33 cellular contexts compared by ENCODE assay signal in the genomic region with DNA sequence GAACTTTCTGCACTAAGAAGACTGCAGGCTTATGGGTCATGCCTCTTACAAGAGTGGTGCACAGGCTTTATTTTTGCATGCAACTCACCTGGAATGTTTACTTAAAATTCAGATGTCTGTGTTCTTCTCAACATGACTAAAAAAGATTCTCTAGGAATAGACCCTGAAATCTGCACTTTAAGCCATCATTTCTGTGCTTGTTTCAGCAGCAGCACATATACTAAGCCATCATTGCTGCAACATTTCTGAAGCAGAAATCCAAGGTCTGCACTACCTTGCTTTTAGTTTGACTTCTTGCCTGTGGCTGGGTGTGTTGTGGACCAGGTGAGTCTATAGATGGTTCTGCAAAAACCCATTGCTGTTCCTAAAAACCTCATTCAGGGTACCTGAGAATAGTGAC.
"Had no signal": no experiment of that assay in that cellular context is flagged by ENCODE, and none has a peak within 500 bp of the region (broad histone marks: within the 10 kb centered on the region; RNA-seq: fewer than 3 reads in every experiment).

No MANE protein-coding gene starts in this region.

- FAIRE-seq: astrocyte, bronchial epithelial cell had no signal

- H3K4me1 ChIP-seq: adrenal gland, breast epithelium had no signal

- H3K4me3 ChIP-seq: adrenal gland, body of pancreas, breast epithelium, cardiac muscle cell had no signal

- H3K27ac ChIP-seq: adrenal gland, body of pancreas, brain microvascular endothelial cell, breast epithelium, cardiac muscle cell had no signal

- ATAC-seq: activated naive CD4-positive, alpha-beta T cell treated with anti-CD3 and anti-CD28 coated beads, Interleukin-2, amount 50 U/mL, for 72 hours; activated naive CD8-positive, alpha-beta T cell treated with anti-CD3 and anti-CD28 coated beads, Interleukin-2, amount 50 U/mL, for 24 hours; activated T-cell treated with anti-CD3 and anti-CD28 coated beads, Interleukin-2, amount 50 U/mL, for 4 hours; activated T-cell treated with anti-CD3 and anti-CD28 coated beads, Interleukin-2, amount 50 U/mL, for 72 hours; activated T-helper 17 cell treated with anti-CD3 and anti-CD28 coated beads, Interleukin-2, amount 50 U/mL, for 72 hours; body of pancreas had no signal

- H3K27me3 ChIP-seq: adrenal gland, body of pancreas, brain microvascular endothelial cell, breast epithelium, cardiac muscle cell had no signal

- H3K36me3 ChIP-seq: adrenal gland, brain microvascular endothelial cell, breast epithelium, cardiac muscle cell had no signal

- H3K9me3 ChIP-seq: adrenal gland, body of pancreas, breast epithelium had no signal

- DNase-seq: activated effector memory CD4-positive, alpha-beta T cell treated with anti-CD3 and anti-CD28 coated beads, Interleukin-2, amount 50 U/mL, for 16 hours; activated effector memory CD4-positive, alpha-beta T cell treated with Interleukin-2 at 50 U/mL for 16 hours; activated gamma-delta T cell; activated gamma-delta T cell treated with Interleukin-2 at 50 U/mL for 16 hours; activated naive CD4-positive, alpha-beta T cell; activated naive CD4-positive, alpha-beta T cell treated with anti-CD3 and anti-CD28 coated beads for 36 hours; activated naive CD4-positive, alpha-beta T cell treated with anti-CD3 and anti-CD28 coated beads, Interleukin-2, amount 10 ng/mL, durations not matched to agents 7 days and 5 days; activated naive CD4-positive, alpha-beta T cell treated with anti-CD3 and anti-CD28 coated beads, Interleukin-2, amount 50 U/mL, for 16 hours; activated naive CD4-positive, alpha-beta T cell treated with Interleukin-2 at 50 U/mL for 16 hours; activated naive CD8-positive, alpha-beta T cell treated with anti-CD3 and anti-CD28 coated beads for 36 hours; activated naive CD8-positive, alpha-beta T cell treated with anti-CD3 and anti-CD28 coated beads, Interleukin-2, amount 10 ng/mL, durations not matched to agents 7 days and 5 days; activated naive CD8-positive, alpha-beta T cell treated with anti-CD3 and anti-CD28 coated beads, Interleukin-2, amount 50 U/mL, for 24 hours; activated T-cell treated with anti-CD3 and anti-CD28 coated beads, Interleukin-2, amount 50 U/mL, for 1 hour; activated T-cell treated with anti-CD3 and anti-CD28 coated beads, Interleukin-2, amount 50 U/mL, for 24 hours; activated T-cell treated with anti-CD3 and anti-CD28 coated beads, Interleukin-2, amount 50 U/mL, for 4 hours; activated T-cell treated with anti-CD3 and anti-CD28 coated beads, Interleukin-2, amount 50 U/mL, for 48 hours; activated T-cell treated with anti-CD3 and anti-CD28 coated beads, Interleukin-2, amount 50 U/mL, for 72 hours; adrenal gland; amniotic stem cell; amygdala; anterior cingulate cortex; aorta; body of pancreas; brain microvascular endothelial cell; caudate nucleus; central memory CD4-positive, alpha-beta T cell; cerebellar nuclear complex had no signal
